In the genomic region with DNA sequence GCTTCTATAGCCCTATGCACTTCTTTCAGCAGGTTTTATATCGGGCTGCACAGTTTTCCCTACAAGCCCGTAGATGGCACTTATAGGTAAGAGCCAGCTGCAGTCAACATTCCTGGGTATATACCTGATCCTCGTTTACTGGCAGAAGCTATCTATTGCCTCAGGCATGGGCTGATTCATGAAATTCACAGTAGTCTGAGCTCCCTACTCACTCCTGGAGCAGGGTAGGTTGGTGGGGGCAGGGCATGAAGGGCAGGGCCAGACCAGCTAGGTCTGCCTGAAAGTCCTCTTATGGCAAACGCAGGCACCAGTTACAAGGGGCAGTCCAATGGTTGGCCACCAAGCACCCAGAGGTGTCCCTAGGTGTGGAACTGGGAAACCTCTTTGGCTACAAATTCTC, we compare ENCODE assay signal across 24 cellular contexts.
"Had no signal": no experiment of that assay in that cellular context is flagged by ENCODE, and none has a peak within 500 bp of the region (broad histone marks: within the 10 kb centered on the region; RNA-seq: fewer than 3 reads in every experiment).

No MANE protein-coding gene starts in this region.

- H3K4me1 Mint-ChIP-seq: activated CD4-positive, alpha-beta T cell treated with anti-CD3 and anti-CD28 coated beads, Interleukin-2, amount 10 ng/mL, durations not matched to agents 7 days and 5 days; activated naive CD8-positive, alpha-beta T cell treated with anti-CD3 and anti-CD28 coated beads, Interleukin-2, amount 10 ng/mL, durations not matched to agents 7 days and 5 days; naive B cell; neural progenitor cell; stimulated activated effector memory CD8-positive, alpha-beta T cell treated with anti-CD3 and anti-CD28 coated beads, Interleukin-12 subunit alpha, Interleukin-12 subunit beta, amount 100 ng/mL, for 72 hours had no signal

- ATAC-seq: heart right ventricle; left lung; stimulated activated effector memory CD8-positive, alpha-beta T cell treated with anti-CD3 and anti-CD28 coated beads, Interleukin-12 subunit alpha, Interleukin-12 subunit beta, amount 100 ng/mL, for 72 hours had no signal

- H3K27ac Mint-ChIP-seq: activated CD4-positive, alpha-beta T cell treated with anti-CD3 and anti-CD28 coated beads, Interleukin-2, amount 10 ng/mL, durations not matched to agents 7 days and 5 days; activated naive CD8-positive, alpha-beta T cell treated with anti-CD3 and anti-CD28 coated beads, Interleukin-2, amount 10 ng/mL, durations not matched to agents 7 days and 5 days; activated T-helper 1 cell treated with anti-CD3 and anti-CD28 coated beads, Interleukin-12 subunit alpha, Interleukin-12 subunit beta, Interleukin-2, Interleukin-4 antibody, amounts not matched to agents 30 ng/mL and 10 ng/mL and 1 ng/mL, durations not matched to agents 14 hours and 24 hours and 36 hours; neural progenitor cell; stimulated activated effector memory CD8-positive, alpha-beta T cell treated with anti-CD3 and anti-CD28 coated beads, Interleukin-12 subunit alpha, Interleukin-12 subunit beta, amount 100 ng/mL, for 72 hours; T-helper 2 cell treated with Interferon-gamma antibody and Interleukin-4, amounts not matched to agents 5 μg/mL and 100 μg/mL, for 36 hours had no signal

- H3K4me3 ChIP-seq: heart right ventricle, left lung, neural progenitor cell, ovary, sigmoid colon, spleen, thoracic aorta had no signal

- H3K9ac ChIP-seq: neural progenitor cell had no signal

- H3K9me3 ChIP-seq: ovary, thoracic aorta had no signal

- H3K36me3 ChIP-seq: brain microvascular endothelial cell, heart right ventricle, left lung, neural progenitor cell, ovary, sigmoid colon, spleen, thoracic aorta had no signal

- H3K4me1 ChIP-seq: heart right ventricle, left lung, neural progenitor cell, sigmoid colon, spleen had no signal

- H3K27me3 Mint-ChIP-seq: activated CD4-positive, alpha-beta T cell treated with anti-CD3 and anti-CD28 coated beads, Interleukin-2, amount 10 ng/mL, durations not matched to agents 7 days and 5 days; activated naive CD8-positive, alpha-beta T cell treated with anti-CD3 and anti-CD28 coated beads, Interleukin-2, amount 10 ng/mL, durations not matched to agents 7 days and 5 days had no signal

- H3K27me3 ChIP-seq: brain microvascular endothelial cell, left lung, neural progenitor cell, ovary, sigmoid colon had no signal

- H3K4me3 Mint-ChIP-seq: activated CD4-positive, alpha-beta T cell treated with anti-CD3 and anti-CD28 coated beads, Interleukin-2, amount 10 ng/mL, durations not matched to agents 7 days and 5 days; activated naive CD8-positive, alpha-beta T cell treated with anti-CD3 and anti-CD28 coated beads, Interleukin-2, amount 10 ng/mL, durations not matched to agents 7 days and 5 days; activated T-helper 1 cell treated with anti-CD3 and anti-CD28 coated beads, Interleukin-12 subunit alpha, Interleukin-12 subunit beta, Interleukin-2, Interleukin-4 antibody, amounts not matched to agents 30 ng/mL and 10 ng/mL and 1 ng/mL, durations not matched to agents 14 hours and 24 hours and 36 hours; naive B cell; neural progenitor cell; stimulated activated effector memory CD8-positive, alpha-beta T cell treated with anti-CD3 and anti-CD28 coated beads, Interleukin-12 subunit alpha, Interleukin-12 subunit beta, amount 100 ng/mL, for 72 hours; T-helper 2 cell treated with Interferon-gamma antibody and Interleukin-4, amounts not matched to agents 5 μg/mL and 100 μg/mL, for 36 hours had no signal

- H3K36me3 Mint-ChIP-seq: activated naive CD8-positive, alpha-beta T cell treated with anti-CD3 and anti-CD28 coated beads, Interleukin-2, amount 10 ng/mL, durations not matched to agents 7 days and 5 days; stimulated activated effector memory CD8-positive, alpha-beta T cell treated with anti-CD3 and anti-CD28 coated beads, Interleukin-12 subunit alpha, Interleukin-12 subunit beta, amount 100 ng/mL, for 72 hours had no signal

- H2AFZ ChIP-seq: neural progenitor cell had no signal

- H3K4me2 ChIP-seq: neural progenitor cell had no signal

- FAIRE-seq: endothelial cell of umbilical vein, islet of Langerhans had no signal

- H3K27ac ChIP-seq: brain microvascular endothelial cell, heart right ventricle, left lung, neural progenitor cell, ovary, sigmoid colon, spleen, thoracic aorta had no signal

- DNase-seq: activated CD4-positive, alpha-beta T cell treated with anti-CD3 and anti-CD28 coated beads, Interleukin-2, amount 10 ng/mL, durations not matched to agents 7 days and 5 days; activated CD4-positive, CD25-positive, alpha-beta regulatory T cell; activated CD8-positive, alpha-beta memory T cell treated with anti-CD3 and anti-CD28 coated beads for 24 hours; activated naive CD4-positive, alpha-beta T cell; activated naive CD8-positive, alpha-beta T cell treated with anti-CD3 and anti-CD28 coated beads, Interleukin-2, amount 10 ng/mL, durations not matched to agents 7 days and 5 days; brain microvascular endothelial cell; cerebellar nuclear complex; effector CD8-positive, alpha-beta T cell; foreskin melanocyte; heart right ventricle; left lung; mammary epithelial cell; naive B cell; ovary; sigmoid colon; spleen; stimulated activated CD4-positive, alpha-beta T cell treated with anti-CD3 and anti-CD28 coated beads, Interleukin-2, amount 100 ng/mL, for 24 hours had no signal
